ENCODE assay signal across 21 cellular contexts in the genomic region with DNA sequence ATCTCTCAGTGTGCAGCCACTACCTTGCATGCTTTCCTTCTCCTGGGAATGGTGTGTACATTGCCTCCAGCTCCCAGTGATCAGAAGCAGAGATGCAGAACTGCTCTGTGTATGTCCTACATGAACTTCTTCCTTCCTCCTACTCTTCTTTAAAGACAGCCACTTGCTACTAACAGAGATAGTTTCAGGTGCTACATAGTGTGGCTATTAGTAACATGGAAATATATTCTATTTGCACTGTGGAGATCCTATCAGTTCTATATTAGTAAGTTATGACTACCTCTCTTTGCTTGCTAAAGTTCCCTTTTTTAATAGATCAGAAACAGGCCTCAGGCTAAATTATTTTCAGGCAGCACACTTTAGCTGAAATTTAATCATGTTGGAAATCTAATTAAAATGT.
"Had no signal": no experiment of that assay in that cellular context is flagged by ENCODE, and none has a peak within 500 bp of the region (broad histone marks: within the 10 kb centered on the region; RNA-seq: fewer than 3 reads in every experiment).

No MANE protein-coding gene starts in this region.

- H3K4me1 Mint-ChIP-seq: immature natural killer cell had no signal

- H3K36me3 Mint-ChIP-seq: activated naive CD4-positive, alpha-beta T cell treated with anti-CD3 and anti-CD28 coated beads, Interleukin-2, amount 10 ng/mL, durations not matched to agents 7 days and 5 days; immature natural killer cell; mesothelial cell of epicardium; naive B cell; stimulated activated memory B cell treated with anti-CD40 and anti-IgM and Interleukin-4, amounts not matched to agents 10 μg/mL and 1 μg/mL and 100 μg/mL, for 72 hours; T-cell had no signal

- DNase-seq: activated CD4-positive, alpha-beta T cell treated with anti-CD3 and anti-CD28 coated beads for 36 hours; activated CD4-positive, CD25-positive, alpha-beta regulatory T cell; activated CD8-positive, alpha-beta memory T cell treated with anti-CD3 and anti-CD28 coated beads, Interleukin-2, amount 50 U/mL, for 48 hours; activated gamma-delta T cell; activated naive CD4-positive, alpha-beta T cell treated with anti-CD3 and anti-CD28 coated beads, Interleukin-2, amount 10 ng/mL, durations not matched to agents 7 days and 5 days; central memory CD4-positive, alpha-beta T cell; foreskin fibroblast; heart left ventricle; hypothalamus; immature natural killer cell; kidney; naive B cell; nucleus accumbens; pancreas; retina; sigmoid colon; small intestine; stimulated activated CD4-positive, alpha-beta T cell treated with anti-CD3 and anti-CD28 coated beads, Interleukin-4, amount 100 ng/mL, for 24 hours; T-cell had no signal

- H3K4me3 Mint-ChIP-seq: activated CD4-positive, alpha-beta T cell treated with anti-CD3 and anti-CD28 coated beads for 36 hours; activated naive CD4-positive, alpha-beta T cell treated with anti-CD3 and anti-CD28 coated beads, Interleukin-2, amount 10 ng/mL, durations not matched to agents 7 days and 5 days; immature natural killer cell; mesothelial cell of epicardium; naive B cell; stimulated activated memory B cell treated with anti-CD40 and anti-IgM and Interleukin-4, amounts not matched to agents 10 μg/mL and 1 μg/mL and 100 μg/mL, for 72 hours; T-cell had no signal

- H3K27ac Mint-ChIP-seq: activated CD4-positive, alpha-beta T cell treated with anti-CD3 and anti-CD28 coated beads for 36 hours; activated naive CD4-positive, alpha-beta T cell treated with anti-CD3 and anti-CD28 coated beads, Interleukin-2, amount 10 ng/mL, durations not matched to agents 7 days and 5 days; immature natural killer cell; mesothelial cell of epicardium; naive B cell; stimulated activated memory B cell treated with anti-CD40 and anti-IgM and Interleukin-4, amounts not matched to agents 10 μg/mL and 1 μg/mL and 100 μg/mL, for 72 hours; T-cell had no signal

- H3K9me3 Mint-ChIP-seq: activated naive CD4-positive, alpha-beta T cell treated with anti-CD3 and anti-CD28 coated beads, Interleukin-2, amount 10 ng/mL, durations not matched to agents 7 days and 5 days; immature natural killer cell; mesothelial cell of epicardium; stimulated activated memory B cell treated with anti-CD40 and anti-IgM and Interleukin-4, amounts not matched to agents 10 μg/mL and 1 μg/mL and 100 μg/mL, for 72 hours; T-cell had no signal

- ATAC-seq: activated CD4-positive, alpha-beta T cell treated with anti-CD3 and anti-CD28 coated beads for 36 hours; stimulated activated memory B cell treated with anti-CD40 and anti-IgM and Interleukin-4, amounts not matched to agents 10 μg/mL and 1 μg/mL and 100 μg/mL, for 72 hours; T-cell had no signal

- H3K27me3 Mint-ChIP-seq: activated CD4-positive, alpha-beta T cell treated with anti-CD3 and anti-CD28 coated beads for 36 hours; activated naive CD4-positive, alpha-beta T cell treated with anti-CD3 and anti-CD28 coated beads, Interleukin-2, amount 10 ng/mL, durations not matched to agents 7 days and 5 days had no signal
